ENCODE assay signal across 21 cellular contexts in the genomic region with DNA sequence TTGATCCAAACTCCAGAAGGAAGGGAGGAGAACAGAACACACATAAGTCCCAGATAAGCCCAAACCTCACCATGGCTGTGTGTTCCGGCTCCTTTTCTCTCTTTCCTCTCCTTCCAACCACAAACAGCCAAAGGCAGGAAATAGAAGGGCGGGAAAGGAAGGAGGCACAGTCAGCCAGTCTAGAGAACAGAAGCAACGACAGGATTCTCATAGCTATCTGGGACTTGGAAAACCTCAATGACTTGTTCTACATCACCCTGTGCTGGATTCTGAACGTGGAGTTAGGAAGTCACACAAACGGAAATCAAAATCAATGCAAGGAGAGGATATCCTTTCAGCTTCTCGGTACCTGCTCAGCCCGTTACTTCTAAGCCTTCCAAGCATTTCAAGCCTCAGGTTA. TPM values are rescaled to one million over a fixed set of nuclear protein-coding genes. Genes with fewer than 3 reads are reported as not detected.
A peak's percentile ranks its signal among the peaks of the same experiment; 100 is the strongest.
DNase-seq lines count a peak whose midpoint lies in the region; ATAC-seq, FAIRE-seq and TF ChIP-seq lines count a peak whose summit lies in the region.
"Had no signal": no experiment of that assay in that cellular context is flagged by ENCODE, and none has a peak within 500 bp of the region (broad histone marks: within the 10 kb centered on the region; RNA-seq: fewer than 3 reads in every experiment).

No MANE protein-coding gene starts in this region.

- no TSS peak for BruUV-seq in endothelial cell of umbilical vein (replicated peaks; lab: Mats Ljungman, UMichigan)

- H3K27me3 Mint-ChIP-seq in CD4-positive, alpha-beta memory T cell = no peaks in the 10 kb centered on the region
- H3K27me3 Mint-ChIP-seq in osteocyte (ENCODE audit: unreplicated experiment) = no peaks in the 10 kb centered on the region
- H3K27me3 Mint-ChIP-seq in stimulated activated naive CD8-positive, alpha-beta T cell treated with anti-CD3 and anti-CD28 coated beads, Interleukin-15, amount 100 ng/mL, for 72 hours = no peaks in the 10 kb centered on the region
- H3K27me3 Mint-ChIP-seq: naive B cell; stimulated activated naive B cell treated with anti-CD40 and anti-IgM and Interleukin-4, amounts not matched to agents 10 μg/mL and 1 μg/mL and 100 μg/mL, for 72 hours had no signal

- peak; percentile 99 for FAIRE-seq in endothelial cell of umbilical vein (lab: Jason Lieb, UNC)
- FAIRE-seq: keratinocyte had no signal

- no peak for TF ChIP-seq CTCF in endothelial cell of umbilical vein (IDR thresholded peaks at IDR 0.05; ENCODE audit: extremely low read depth in 1 of 2, insufficient read depth in 1 of 2, low read depth in 1 of 2, low read length in 2 of 2)
- TF ChIP-seq CTCF in osteocyte (IDR thresholded peaks at IDR 0.05) = no peak

- H3K4me1 ChIP-seq in CD4-positive, alpha-beta memory T cell (ENCODE audit: insufficient read depth, low read length) = peaks cover 30% of the 10 kb centered on the region
- H3K4me1 ChIP-seq in endothelial cell of umbilical vein (ENCODE audit: control insufficient read depth, extremely low read depth, insufficient read depth, low read length) = peaks cover 16% of the 10 kb centered on the region

- dilution Hi-C loops in endothelial cell of umbilical vein (cut with MboI; ENCODE audit: extremely low pct_ligation_motif_present, low sequenced_read_pairs) = no loop called here

- H3K27ac ChIP-seq in CD4-positive, alpha-beta memory T cell (ENCODE audit: low read depth, low read length) = no peak overlapping the region
- peak overlapping the region; percentile 85 for H3K27ac ChIP-seq in endothelial cell of umbilical vein (ENCODE audit: insufficient read depth, low read depth, low read length)
- H3K27ac ChIP-seq: KMS-11 had no signal

- peak overlapping the region in 6 of 7 donors; percentile 31 to 83 (median 44) for H3K27ac Mint-ChIP-seq in CD4-positive, alpha-beta memory T cell
- peak overlapping the region; percentile 41 for H3K27ac Mint-ChIP-seq in osteocyte (ENCODE audit: unreplicated experiment)
- H3K27ac Mint-ChIP-seq in stimulated activated naive CD8-positive, alpha-beta T cell treated with anti-CD3 and anti-CD28 coated beads, Interleukin-15, amount 100 ng/mL, for 72 hours = peak overlapping the region in 1 of 2 donors; percentile 54

- peaks cover 22 to 62% (median 37%) of the 10 kb centered on the region in 4 donors for H3K4me1 Mint-ChIP-seq in CD4-positive, alpha-beta memory T cell
- H3K4me1 Mint-ChIP-seq in osteocyte (ENCODE audit: unreplicated experiment) = peaks cover 20% of the 10 kb centered on the region
- peaks cover 30% of the 10 kb centered on the region for H3K4me1 Mint-ChIP-seq in stimulated activated naive CD8-positive, alpha-beta T cell treated with anti-CD3 and anti-CD28 coated beads, Interleukin-15, amount 100 ng/mL, for 72 hours

- peak; percentile 56 for TF ChIP-seq POLR2A in endothelial cell of umbilical vein (IDR thresholded peaks at IDR 0.05; ENCODE audit: low read depth, low read length)

- H2AFZ ChIP-seq in endothelial cell of umbilical vein (ENCODE audit: low read depth, low read length) = no peak overlapping the region

- peaks cover 4% of the 10 kb centered on the region for H3K36me3 ChIP-seq in CD4-positive, alpha-beta memory T cell (ENCODE audit: insufficient read depth, low read length)
- peaks cover 0 to 2% of the 10 kb centered on the region in 2 experiments for H3K36me3 ChIP-seq in endothelial cell of umbilical vein (ENCODE audit: control insufficient read depth in 2 of 2, extremely low read depth in 1 of 2, insufficient read depth in 2 of 2, low read length in 2 of 2)

- peak overlapping the region; percentile 58 for H3K4me2 ChIP-seq in endothelial cell of umbilical vein (ENCODE audit: insufficient read depth, low read length)
- H3K4me2 ChIP-seq: KMS-11 had no signal

- ATAC-seq in HG02870 (IDR thresholded peaks at IDR 0.05; ENCODE audit: unreplicated experiment) = no peak
- no peak for ATAC-seq in stimulated activated naive CD8-positive, alpha-beta T cell treated with anti-CD3 and anti-CD28 coated beads, Interleukin-15, amount 100 ng/mL, for 72 hours
- ATAC-seq: PC-3; sciatic nerve; stimulated activated naive B cell treated with anti-CD40 and anti-IgM and Interleukin-4, amounts not matched to agents 10 μg/mL and 1 μg/mL and 100 μg/mL, for 72 hours had no signal

- CTCF ChIA-PET in CD4-positive, alpha-beta memory T cell (lab: Charles Lee; ENCODE audit: partially characterized antibody) = no interaction called here
- CTCF ChIA-PET in endothelial cell of umbilical vein (lab: Charles Lee) = interaction anchor here (0.7 to 2.0 kb wide), 3 partner anchors 9 to 82 kb away, joined by 3 to 21 read pairs (median 3); no protein-coding TSS in a partner anchor

- peaks cover 8 to 17% of the 10 kb centered on the region in 2 donors for H3K36me3 Mint-ChIP-seq in CD4-positive, alpha-beta memory T cell
- H3K36me3 Mint-ChIP-seq in osteocyte (ENCODE audit: unreplicated experiment) = peaks cover 8% of the 10 kb centered on the region
- H3K36me3 Mint-ChIP-seq: naive B cell had no signal

- no peak for DNase-seq in CD4-positive, alpha-beta memory T cell
- DNase-seq in Jurkat, Clone E6-1 (ENCODE audit: low read depth, low spot score) = peak; percentile 50
- DNase-seq in endothelial cell of umbilical vein (ENCODE audit: low read depth, low spot score) = peak; percentile 82
- no peak for DNase-seq in osteocyte (ENCODE audit: extremely low spot score, unreplicated experiment)
- DNase-seq in NCI-H345 (lab: John Stamatoyannopoulos, UW) = no peak
- DNase-seq in stimulated activated naive CD8-positive, alpha-beta T cell treated with anti-CD3 and anti-CD28 coated beads, Interleukin-15, amount 100 ng/mL, for 72 hours = no peak
- no peak for DNase-seq in stimulated activated CD4-positive, alpha-beta T cell treated with anti-CD3 and anti-CD28 coated beads, Interleukin-2, amount 100 ng/mL, for 48 hours
- DNase-seq: activated CD4-positive, alpha-beta T cell treated with anti-CD3 and anti-CD28 coated beads, Interleukin-2, amount 50 U/mL, for 4 hours; activated effector memory CD4-positive, alpha-beta T cell treated with Interleukin-2 at 50 U/mL for 16 hours; Caco-2; effector memory CD4-positive, alpha-beta T cell; naive B cell; NCI-H146; NCI-H524 treated with DMSO at 0.1 percent for 48 hours; PC-3; stimulated activated naive B cell treated with anti-CD40 and anti-IgM and Interleukin-4, amounts not matched to agents 10 μg/mL and 1 μg/mL and 100 μg/mL, for 72 hours; T-helper 1 cell had no signal

- H3K9me3 Mint-ChIP-seq in CD4-positive, alpha-beta memory T cell = no peaks in the 10 kb centered on the region
- no peaks in the 10 kb centered on the region for H3K9me3 Mint-ChIP-seq in osteocyte (ENCODE audit: unreplicated experiment)
- H3K9me3 Mint-ChIP-seq in stimulated activated naive CD8-positive, alpha-beta T cell treated with anti-CD3 and anti-CD28 coated beads, Interleukin-15, amount 100 ng/mL, for 72 hours = no peaks in the 10 kb centered on the region
- H3K9me3 Mint-ChIP-seq: naive B cell; stimulated activated naive B cell treated with anti-CD40 and anti-IgM and Interleukin-4, amounts not matched to agents 10 μg/mL and 1 μg/mL and 100 μg/mL, for 72 hours had no signal

- POLR2A ChIA-PET in CD4-positive, alpha-beta memory T cell (lab: Charles Lee; ENCODE audit: partially characterized antibody) = no interaction called here
- POLR2A ChIA-PET in endothelial cell of umbilical vein (lab: Charles Lee) = interaction anchor here (0.5 to 1.5 kb wide), 2 partner anchors 43 to 82 kb away, joined by 3 to 4 read pairs; no protein-coding TSS in a partner anchor

- H3K9ac ChIP-seq in endothelial cell of umbilical vein (replicated peaks; ENCODE audit: extremely low read depth, insufficient read depth, low read length) = peak overlapping the region; percentile 78
- H3K9ac ChIP-seq: KMS-11 had no signal

- H3K9me3 ChIP-seq in CD4-positive, alpha-beta memory T cell (ENCODE audit: control insufficient read depth in 1 of 2, low read length in 2 of 2) = no peaks in the 10 kb centered on the region
- H3K9me3 ChIP-seq in endothelial cell of umbilical vein (replicated peaks; ENCODE audit: control insufficient read depth, insufficient read depth, low read length) = no peaks in the 10 kb centered on the region
- H3K9me3 ChIP-seq: Caco-2 had no signal

- intact Hi-C loops in CD4-positive, alpha-beta memory T cell (cut with micrococcal nuclease) = no loop called here
- intact Hi-C loops in endothelial cell of umbilical vein (cut with micrococcal nuclease) = loop anchor here (2.0 kb wide), 1 partner anchor 24 kb away; no protein-coding TSS in a partner anchor

- H3K79me2 ChIP-seq in endothelial cell of umbilical vein (ENCODE audit: control insufficient read depth, insufficient read depth, low read length) = peaks cover 92% of the 10 kb centered on the region

- H3K4me3 Mint-ChIP-seq in CD4-positive, alpha-beta memory T cell = peak overlapping the region in 6 of 8 donors; percentile 6 to 50 (median 24)
- H3K4me3 Mint-ChIP-seq in osteocyte (ENCODE audit: unreplicated experiment) = no peak overlapping the region
- H3K4me3 Mint-ChIP-seq in stimulated activated naive CD8-positive, alpha-beta T cell treated with anti-CD3 and anti-CD28 coated beads, Interleukin-15, amount 100 ng/mL, for 72 hours = no peak overlapping the region
- H3K4me3 Mint-ChIP-seq: stimulated activated naive B cell treated with anti-CD40 and anti-IgM and Interleukin-4, amounts not matched to agents 10 μg/mL and 1 μg/mL and 100 μg/mL, for 72 hours had no signal

- no peaks in the 10 kb centered on the region for H3K27me3 ChIP-seq in CD4-positive, alpha-beta memory T cell (ENCODE audit: insufficient read depth, low read length)
- no peaks in the 10 kb centered on the region for H3K27me3 ChIP-seq in endothelial cell of umbilical vein (ENCODE audit: control insufficient read depth in 2 of 2, insufficient read depth in 2 of 2, low read length in 2 of 2)

- H4K20me1 ChIP-seq in endothelial cell of umbilical vein (replicated peaks; ENCODE audit: control insufficient read depth, extremely low read depth, insufficient read depth, low read length) = peaks cover 7% of the 10 kb centered on the region

- H3K4me3 ChIP-seq in CD4-positive, alpha-beta memory T cell (ENCODE audit: low read length in 2 of 2) = no peak overlapping the region
- peak overlapping the region; percentile 20 for H3K4me3 ChIP-seq in Jurkat, Clone E6-1 (ENCODE audit: low read length)
- H3K4me3 ChIP-seq in endothelial cell of umbilical vein (replicated peaks in 1 of 3; ENCODE audit: insufficient read depth in 1 of 3, low read depth in 1 of 3, low read length in 3 of 3) = peak overlapping the region in 2 of 3 experiments; percentile 21 to 58

- H3K9me1 ChIP-seq in endothelial cell of umbilical vein (replicated peaks; ENCODE audit: control insufficient read depth, extremely low read depth, insufficient read depth, low read length) = no peaks in the 10 kb centered on the region

RNA-seq across cellular contexts. Expression of gene CRK, which starts 9.0 kb away (rescaled TPM):
- total RNA-seq in CD4-positive, alpha-beta memory T cell = 10 to 100 TPM; 29.3 to 32.1 TPM
- 10 to 100 TPM; 24.2 to 25.1 TPM for polyA plus RNA-seq in CD4-positive, alpha-beta memory T cell
- polyA plus RNA-seq in Jurkat, Clone E6-1 (2012; ENCODE audit: insufficient read depth, insufficient read length) = 18.3 TPM
- 67.2 and 71.3 TPM in 2 replicates for total RNA-seq in endothelial cell of umbilical vein
- 41.2 and 52.8 TPM in 2 replicates for polyA plus RNA-seq in endothelial cell of umbilical vein
- 60.3 and 63.7 TPM in 2 replicates for polyA plus RNA-seq in endothelial cell of umbilical vein (2011; cell fraction: cytosol; rRNA removed)
- 27.0 and 33.4 TPM in 2 replicates for polyA plus RNA-seq in endothelial cell of umbilical vein (2011; cell fraction: nucleus; rRNA removed)
- polyA plus RNA-seq in endothelial cell of umbilical vein (2012) = 55.9 and 69.4 TPM in 2 replicates
- polyA minus RNA-seq in endothelial cell of umbilical vein = 85.7 and 87.4 TPM in 2 replicates
- 31.6 TPM for polyA minus RNA-seq in endothelial cell of umbilical vein (2011; cell fraction: cytosol; rRNA and poly(A)+ RNA removed)
- polyA minus RNA-seq in endothelial cell of umbilical vein (2011; cell fraction: nucleus; rRNA and poly(A)+ RNA removed) = 21.8 and 27.1 TPM in 2 replicates
- total RNA-seq in osteocyte = 55.8 and 57.1 TPM in 2 replicates

RNA-seq across cellular contexts. Expression of gene MYO1C, which starts 45.4 kb away (rescaled TPM):
- total RNA-seq in CD4-positive, alpha-beta memory T cell = 10 to 100 TPM; 30.9 to 31.1 TPM
- polyA plus RNA-seq in CD4-positive, alpha-beta memory T cell = 10 to 100 TPM in 1 of 2 donors, 1 to 10 TPM in 1; 6.3 to 18.7 TPM
- 28.4 TPM for polyA plus RNA-seq in Jurkat, Clone E6-1 (2012; ENCODE audit: insufficient read depth, insufficient read length)
- total RNA-seq in endothelial cell of umbilical vein = 195 and 206 TPM in 2 replicates
- 141 and 145 TPM in 2 replicates for polyA plus RNA-seq in endothelial cell of umbilical vein
- polyA plus RNA-seq in endothelial cell of umbilical vein (2011; cell fraction: cytosol; rRNA removed) = 124 and 132 TPM in 2 replicates
- polyA plus RNA-seq in endothelial cell of umbilical vein (2011; cell fraction: nucleus; rRNA removed) = 298 and 335 TPM in 2 replicates
- polyA plus RNA-seq in endothelial cell of umbilical vein (2012) = 160 and 189 TPM in 2 replicates
- 298 and 349 TPM in 2 replicates for polyA minus RNA-seq in endothelial cell of umbilical vein
- 60.4 TPM for polyA minus RNA-seq in endothelial cell of umbilical vein (2011; cell fraction: cytosol; rRNA and poly(A)+ RNA removed)
- polyA minus RNA-seq in endothelial cell of umbilical vein (2011; cell fraction: nucleus; rRNA and poly(A)+ RNA removed) = 122 and 135 TPM in 2 replicates
- total RNA-seq in osteocyte = 183 and 184 TPM in 2 replicates

RNA-seq across cellular contexts. Expression of gene YWHAE, which starts 47.0 kb away (rescaled TPM):
- total RNA-seq in CD4-positive, alpha-beta memory T cell = 100 to 1,000 TPM; 142 to 143 TPM
- polyA plus RNA-seq in CD4-positive, alpha-beta memory T cell = 10 to 100 TPM; 54.1 to 56.4 TPM
- 1,020 TPM for polyA plus RNA-seq in Jurkat, Clone E6-1 (2012; ENCODE audit: insufficient read depth, insufficient read length)
- total RNA-seq in endothelial cell of umbilical vein (819 and 848 TPM in 2 replicates), osteocyte (458 and 476 TPM in 2 replicates)
- polyA plus RNA-seq in endothelial cell of umbilical vein = 325 and 396 TPM in 2 replicates
- 840 and 857 TPM in 2 replicates for polyA plus RNA-seq in endothelial cell of umbilical vein (2011; cell fraction: cytosol; rRNA removed)
- 329 and 517 TPM in 2 replicates for polyA plus RNA-seq in endothelial cell of umbilical vein (2011; cell fraction: nucleus; rRNA removed)
- 907 and 1,093 TPM in 2 replicates for polyA plus RNA-seq in endothelial cell of umbilical vein (2012)
- polyA minus RNA-seq in endothelial cell of umbilical vein = 387 and 461 TPM in 2 replicates
- 487 TPM for polyA minus RNA-seq in endothelial cell of umbilical vein (2011; cell fraction: cytosol; rRNA and poly(A)+ RNA removed)
- polyA minus RNA-seq in endothelial cell of umbilical vein (2011; cell fraction: nucleus; rRNA and poly(A)+ RNA removed) = 155 and 169 TPM in 2 replicates

Comparison
In these comparisons a context has a peak if more than half of its experiments do, and no peak if none do; other contexts are left out.
1. DNase-seq: peak in Jurkat, Clone E6-1 (single experiment) and endothelial cell of umbilical vein (single experiment); none in CD4-positive, alpha-beta memory T cell (0 of 5), osteocyte (single experiment), NCI-H345 (single experiment), stimulated activated naive CD8-positive, alpha-beta T cell treated with anti-CD3 and anti-CD28 coated beads, Interleukin-15, amount 100 ng/mL, for 72 hours (0 of 2) and stimulated activated CD4-positive, alpha-beta T cell treated with anti-CD3 and anti-CD28 coated beads, Interleukin-2, amount 100 ng/mL, for 48 hours (0 of 2).
2. H3K4me3 ChIP-seq: peak in Jurkat, Clone E6-1 (single experiment) and endothelial cell of umbilical vein (2 of 3); none in CD4-positive, alpha-beta memory T cell (0 of 2).
3. H3K4me3 Mint-ChIP-seq: peak in CD4-positive, alpha-beta memory T cell (6 of 8); none in osteocyte (single experiment) and stimulated activated naive CD8-positive, alpha-beta T cell treated with anti-CD3 and anti-CD28 coated beads, Interleukin-15, amount 100 ng/mL, for 72 hours (0 of 2).